In genomic region chr2:54237428-54237827, GRCh38 we compare ENCODE assay signal across 31 cellular contexts. TPM values are rescaled to one million over a fixed set of nuclear protein-coding genes. Genes with fewer than 3 reads are reported as not detected.
"Had no signal": no experiment of that assay in that cellular context is flagged by ENCODE, and none has a peak within 500 bp of the region (broad histone marks: within the 10 kb centered on the region; RNA-seq: fewer than 3 reads in every experiment).

No MANE protein-coding gene starts in this region.

- H3K36me3 ChIP-seq: stomach, suprapubic skin, thoracic aorta, thyroid gland, tibial artery, tibial nerve, transverse colon, upper lobe of left lung, upper lobe of right lung, uterus, vagina had no signal

- H3K4me1 ChIP-seq: transverse colon, upper lobe of left lung, vagina had no signal

- H3K4me3 ChIP-seq: stomach, suprapubic skin, testis, thoracic aorta, thyroid gland, tibial artery, tibial nerve, transverse colon, upper lobe of left lung, upper lobe of right lung, uterus, vagina had no signal

- H3K27me3 Mint-ChIP-seq: stimulated activated memory B cell treated with anti-CD40 and anti-IgM and Interleukin-4, amounts not matched to agents 10 μg/mL and 1 μg/mL and 100 μg/mL, for 72 hours; stimulated activated naive B cell treated with anti-CD40 and anti-IgM and Interleukin-4, amounts not matched to agents 10 μg/mL and 1 μg/mL and 100 μg/mL, for 72 hours; stimulated activated naive CD8-positive, alpha-beta T cell treated with anti-CD3 and anti-CD28 coated beads, Interleukin-15, amount 100 ng/mL, for 72 hours; stimulated activated naive CD8-positive, alpha-beta T cell treated with anti-CD3 and anti-CD28 coated beads, Interleukin-15, Interleukin-2, amounts not matched to agents 100 ng/mL and 50 ng/mL, for 24 hours; type B pancreatic cell had no signal

- H3K9me3 ChIP-seq: suprapubic skin, testis, thoracic aorta, thyroid gland, tibial artery, tibial nerve, transverse colon, upper lobe of left lung, upper lobe of right lung, uterus, vagina had no signal

- FAIRE-seq: urothelium cell line had no signal

- H3K27me3 ChIP-seq: stomach, suprapubic skin, testis, thyroid gland, tibial artery, tibial nerve, transverse colon, upper lobe of left lung, upper lobe of right lung, uterus, vagina had no signal

- H3K4me1 Mint-ChIP-seq: stimulated activated effector memory CD8-positive, alpha-beta T cell treated with anti-CD3 and anti-CD28 coated beads, Interleukin-12 subunit alpha, Interleukin-12 subunit beta, amount 100 ng/mL, for 72 hours; stimulated activated memory B cell treated with anti-CD40 and anti-IgM and Interleukin-4, amounts not matched to agents 10 μg/mL and 1 μg/mL and 100 μg/mL, for 72 hours; stimulated activated naive B cell treated with anti-CD40 and anti-IgM and Interleukin-4, amounts not matched to agents 10 μg/mL and 1 μg/mL and 100 μg/mL, for 72 hours; stimulated activated naive CD8-positive, alpha-beta T cell treated with anti-CD3 and anti-CD28 coated beads, Interleukin-15, amount 100 ng/mL, for 72 hours had no signal

- H3K36me3 Mint-ChIP-seq: stimulated activated effector memory CD8-positive, alpha-beta T cell treated with anti-CD3 and anti-CD28 coated beads, Interleukin-12 subunit alpha, Interleukin-12 subunit beta, amount 100 ng/mL, for 72 hours; type B pancreatic cell had no signal

- H3K27ac ChIP-seq: stomach, suprapubic skin, testis, thoracic aorta, thyroid gland, tibial artery, tibial nerve, transverse colon, upper lobe of left lung, upper lobe of right lung, uterus, vagina had no signal

- H3K4me3 Mint-ChIP-seq: stimulated activated effector memory CD8-positive, alpha-beta T cell treated with anti-CD3 and anti-CD28 coated beads, Interleukin-12 subunit alpha, Interleukin-12 subunit beta, amount 100 ng/mL, for 72 hours; stimulated activated memory B cell treated with anti-CD40 and anti-IgM and Interleukin-4, amounts not matched to agents 10 μg/mL and 1 μg/mL and 100 μg/mL, for 72 hours; stimulated activated naive B cell treated with anti-CD40 and anti-IgM and Interleukin-4, amounts not matched to agents 10 μg/mL and 1 μg/mL and 100 μg/mL, for 72 hours; stimulated activated naive CD8-positive, alpha-beta T cell treated with anti-CD3 and anti-CD28 coated beads, Interleukin-15, amount 100 ng/mL, for 72 hours; stimulated activated naive CD8-positive, alpha-beta T cell treated with anti-CD3 and anti-CD28 coated beads, Interleukin-15, Interleukin-2, amounts not matched to agents 100 ng/mL and 50 ng/mL, for 24 hours; type B pancreatic cell had no signal

- ATAC-seq: stimulated activated effector memory CD8-positive, alpha-beta T cell treated with anti-CD3 and anti-CD28 coated beads, Interleukin-12 subunit alpha, Interleukin-12 subunit beta, amount 100 ng/mL, for 72 hours; stimulated activated memory B cell treated with anti-CD40 and anti-IgM and Interleukin-4, amounts not matched to agents 10 μg/mL and 1 μg/mL and 100 μg/mL, for 72 hours; stimulated activated naive B cell treated with anti-CD40 and anti-IgM and Interleukin-4, amounts not matched to agents 10 μg/mL and 1 μg/mL and 100 μg/mL, for 72 hours; stimulated activated naive CD8-positive, alpha-beta T cell treated with anti-CD3 and anti-CD28 coated beads, Interleukin-15, amount 100 ng/mL, for 72 hours; stimulated activated naive CD8-positive, alpha-beta T cell treated with anti-CD3 and anti-CD28 coated beads, Interleukin-15, Interleukin-2, amounts not matched to agents 100 U/mL and 50 U/mL, for 24 hours; upper lobe of right lung had no signal

- DNase-seq: stimulated activated CD4-positive, alpha-beta T cell treated with anti-CD3 and anti-CD28 coated beads, Interleukin-2, amount 100 ng/mL, for 48 hours; stimulated activated CD4-positive, alpha-beta T cell treated with anti-CD3 and anti-CD28 coated beads, Interleukin-4, amount 100 ng/mL, for 1 hour; stimulated activated CD4-positive, alpha-beta T cell treated with anti-CD3 and anti-CD28 coated beads, Interleukin-4, amount 100 ng/mL, for 24 hours; stimulated activated CD4-positive, alpha-beta T cell treated with anti-CD3 and anti-CD28 coated beads, Interleukin-4, amount 100 ng/mL, for 4 hours; stimulated activated CD8-positive, alpha-beta memory T cell treated with anti-CD3 and anti-CD28 coated beads, Interleukin-4, amount 100 ng/mL, for 48 hours; stimulated activated naive B cell treated with anti-CD40 and anti-IgM and Interleukin-4, amounts not matched to agents 10 μg/mL and 1 μg/mL and 100 μg/mL, for 72 hours; stimulated activated naive CD4-positive, alpha-beta T cell; stimulated activated naive CD4-positive, alpha-beta T cell treated with Interleukin-2 at 50 U/mL for 16 hours; stimulated activated naive CD8-positive, alpha-beta T cell treated with anti-CD3 and anti-CD28 coated beads, Interleukin-15, amount 100 ng/mL, for 72 hours; stimulated activated naive CD8-positive, alpha-beta T cell treated with anti-CD3 and anti-CD28 coated beads, Interleukin-15, Interleukin-2, amounts not matched to agents 100 U/mL and 50 U/mL, for 24 hours; stomach; substantia nigra; testis; thyroid gland; tibial artery; transverse colon; trophoblast cell; upper lobe of left lung; upper lobe of right lung; uterus had no signal

- H3K27ac Mint-ChIP-seq: stimulated activated effector memory CD8-positive, alpha-beta T cell treated with anti-CD3 and anti-CD28 coated beads, Interleukin-12 subunit alpha, Interleukin-12 subunit beta, amount 100 ng/mL, for 72 hours; stimulated activated memory B cell treated with anti-CD40 and anti-IgM and Interleukin-4, amounts not matched to agents 10 μg/mL and 1 μg/mL and 100 μg/mL, for 72 hours; stimulated activated naive B cell treated with anti-CD40 and anti-IgM and Interleukin-4, amounts not matched to agents 10 μg/mL and 1 μg/mL and 100 μg/mL, for 72 hours; stimulated activated naive CD8-positive, alpha-beta T cell treated with anti-CD3 and anti-CD28 coated beads, Interleukin-15, amount 100 ng/mL, for 72 hours; stimulated activated naive CD8-positive, alpha-beta T cell treated with anti-CD3 and anti-CD28 coated beads, Interleukin-15, Interleukin-2, amounts not matched to agents 100 ng/mL and 50 ng/mL, for 24 hours; type B pancreatic cell had no signal

RNA-seq across cellular contexts. Expression of gene TSPYL6, which starts 18.6 kb away (rescaled TPM):
- total RNA-seq: stomach, suprapubic skin, transverse colon, upper lobe of right lung, ureter, vagina had no signal
- polyA plus RNA-seq: stomach, urinary bladder had no signal
